Comparison of ENCODE assay signal across 8 cellular contexts in the genomic region with DNA sequence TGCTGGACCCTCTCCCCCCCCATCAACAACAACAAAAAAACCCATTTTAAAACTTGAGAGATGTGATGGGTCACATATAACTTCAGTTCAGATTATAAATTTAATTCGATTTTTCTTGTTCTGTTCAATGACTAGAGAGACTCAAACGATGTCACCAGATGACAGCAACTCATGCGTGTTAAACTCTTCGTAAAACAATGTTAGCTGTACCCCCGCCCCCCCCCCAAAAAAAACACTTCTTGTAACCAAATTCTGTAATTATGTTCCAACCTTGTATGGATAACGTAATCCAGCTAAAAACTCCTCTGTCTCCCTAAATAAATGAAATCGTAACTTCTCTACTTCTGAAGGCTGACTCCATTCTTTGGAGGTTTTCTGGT. TPM values are rescaled to one million over a fixed set of nuclear protein-coding genes. Genes with fewer than 3 reads are reported as not detected.
A peak's percentile ranks its signal among the peaks of the same experiment; 100 is the strongest.
DNase-seq lines count a peak whose midpoint lies in the region; ATAC-seq lines count a peak whose summit lies in the region.

No MANE protein-coding gene starts in this region.

- no peaks in the 10 kb centered on the region for H3K9me3 Mint-ChIP-seq in activated T-cell treated with anti-CD3 and anti-CD28 coated beads, Interleukin-2, amount 50 U/mL, for 24 hours

- H3K4me1 Mint-ChIP-seq in activated T-cell treated with anti-CD3 and anti-CD28 coated beads, Interleukin-2, amount 50 U/mL, for 24 hours (ENCODE audit: low read depth) = peaks cover 37% of the 10 kb centered on the region

- H3K27me3 ChIP-seq in layer of hippocampus (ENCODE audit: control insufficient read depth, insufficient read depth, low read length) (no peaks in the 10 kb centered on the region), thymus (ENCODE audit: control insufficient read depth, insufficient read depth) (no peaks in the 10 kb centered on the region)

- H3K27ac Mint-ChIP-seq in activated T-cell treated with anti-CD3 and anti-CD28 coated beads, Interleukin-2, amount 50 U/mL, for 24 hours = peak overlapping the region; percentile 99

- H3K36me3 Mint-ChIP-seq in activated T-cell treated with anti-CD3 and anti-CD28 coated beads, Interleukin-2, amount 50 U/mL, for 24 hours (ENCODE audit: low read depth) = peaks cover 91% of the 10 kb centered on the region

- peaks cover 19% of the 10 kb centered on the region for H3K36me3 ChIP-seq in thymus (ENCODE audit: control insufficient read depth, insufficient read depth)

- ATAC-seq in HG03520 (IDR thresholded peaks at IDR 0.05; ENCODE audit: unreplicated experiment) (no peak), GM18909 (IDR thresholded peaks at IDR 0.05; ENCODE audit: poor library complexity, unreplicated experiment) (no peak)

- no peaks in the 10 kb centered on the region for H3K27me3 Mint-ChIP-seq in activated T-cell treated with anti-CD3 and anti-CD28 coated beads, Interleukin-2, amount 50 U/mL, for 24 hours

- no peaks in the 10 kb centered on the region for H3K9me3 ChIP-seq in thymus (ENCODE audit: control insufficient read depth)

- peak overlapping the region; percentile 98 for H3K4me3 Mint-ChIP-seq in activated T-cell treated with anti-CD3 and anti-CD28 coated beads, Interleukin-2, amount 50 U/mL, for 24 hours

- no peak for DNase-seq in activated T-cell treated with anti-CD3 and anti-CD28 coated beads, Interleukin-2, amount 50 U/mL, for 24 hours
- no peak for DNase-seq in activated T-cell treated with anti-CD3 and anti-CD28 coated beads for 4 hours
- DNase-seq in stimulated activated naive CD4-positive, alpha-beta T cell (lab: John Stamatoyannopoulos, UW) = no peak

- WGBS in adipose tissue, 3 donors = 26 to 43% (median 30%) methylated on average over 7 of the region's 7 CpGs
- WGBS in thymus = 45% methylated on average over 7 of the region's 7 CpGs

- peaks cover 23% of the 10 kb centered on the region for H3K4me1 ChIP-seq in thymus (ENCODE audit: control insufficient read depth, insufficient read depth, low read length)

- H3K27ac ChIP-seq in adipose tissue (ENCODE audit: low read depth, low read length) (peak overlapping the region; percentile 64), layer of hippocampus (ENCODE audit: low read depth, low read length) (peak overlapping the region; percentile 96), thymus (ENCODE audit: low read depth) (peak overlapping the region; percentile 98)

- H3K4me3 ChIP-seq in thymus (ENCODE audit: low read length) = peak overlapping the region; percentile 78

RNA-seq across cellular contexts. Expression of gene NACA, which starts 0.6 kb away (rescaled TPM):
- 1,000 to 10,000 TPM; 1,057 to 2,520 (median 1,609) TPM for polyA plus RNA-seq in adipose tissue
- polyA plus RNA-seq in thymus = 3,035 TPM

RNA-seq across cellular contexts. Expression of gene PRIM1, which starts 26.4 kb away (rescaled TPM):
- polyA plus RNA-seq in adipose tissue (1 to 10 TPM; 3.3 to 5.8 (median 5.1) TPM), thymus (6.9 TPM)

RNA-seq across cellular contexts. Expression of gene HSD17B6, which starts 37.4 kb away (rescaled TPM):
- polyA plus RNA-seq in adipose tissue (1 to 10 TPM in 2 of 3 donors, under 1 TPM in 1; 0.13 to 1.8 (median 1.3) TPM), thymus (0.62 TPM)

RNA-seq across cellular contexts. Expression of gene PTGES3, which starts 37.6 kb away (rescaled TPM):
- polyA plus RNA-seq in adipose tissue (100 to 1,000 TPM in 1 of 3 donors, 10 to 100 TPM in 2; 70.2 to 165 (median 99.6) TPM), thymus (161 TPM)
